In the genomic region with DNA sequence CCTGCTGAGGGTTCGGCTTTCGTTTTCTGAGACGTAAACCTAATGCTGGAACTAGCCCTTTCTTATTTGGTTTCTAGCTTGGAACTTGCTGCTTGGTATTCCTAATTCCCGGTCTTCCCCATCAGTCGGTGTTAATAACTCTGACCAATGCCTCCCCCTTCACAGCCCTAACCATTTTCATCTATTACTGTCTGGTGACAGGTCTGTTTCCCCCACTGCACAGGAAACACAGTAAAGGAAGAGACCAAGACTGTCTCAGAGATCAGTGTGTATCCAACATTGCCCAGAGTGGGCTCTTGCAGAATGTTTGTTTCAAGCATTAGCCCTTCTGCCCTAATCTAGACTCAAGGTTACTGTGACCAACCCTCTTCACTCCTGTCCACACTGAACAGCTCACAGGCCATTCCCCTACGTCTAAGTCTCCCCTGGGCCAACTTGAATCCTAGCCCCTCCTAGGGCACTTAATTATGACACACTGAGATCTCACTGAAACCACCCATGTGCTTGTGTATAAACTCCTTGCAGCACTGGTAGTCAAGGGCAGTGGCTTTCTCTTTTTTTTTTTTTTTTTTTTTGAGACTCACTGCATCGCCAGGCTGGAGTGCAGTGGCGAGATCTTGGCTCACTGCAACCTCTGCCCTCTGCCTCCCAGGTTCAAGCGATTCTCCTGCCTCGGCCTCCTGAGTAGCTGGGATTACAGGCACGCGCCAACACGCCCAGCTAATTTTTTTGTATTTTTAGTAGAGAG, we compare ENCODE assay signal across 8 cellular contexts. TPM values are rescaled to one million over a fixed set of nuclear protein-coding genes. Genes with fewer than 3 reads are reported as not detected.
DNase-seq lines count a peak whose midpoint lies in the region; ATAC-seq and TF ChIP-seq lines count a peak whose summit lies in the region.

No MANE protein-coding gene starts in this region.

- no peak overlapping the region for H3K4me3 ChIP-seq in CD8-positive, alpha-beta T cell (ENCODE audit: low read depth, low read length)
- H3K4me3 ChIP-seq in ectodermal cell (ENCODE audit: insufficient read depth, low read depth, low read length) (no peak overlapping the region), WERI-Rb-1 (ENCODE audit: low read depth, low read length) (no peak overlapping the region)

- peaks cover 26% of the 10 kb centered on the region for H3K4me1 ChIP-seq in CD8-positive, alpha-beta T cell (ENCODE audit: insufficient read depth, low read length)
- H3K4me1 ChIP-seq in ectodermal cell (ENCODE audit: control insufficient read depth, insufficient read depth, low read length) = peaks cover 8% of the 10 kb centered on the region

- DNase-seq in CD8-positive, alpha-beta T cell = no peak
- DNase-seq in NAMALWA (ENCODE audit: low spot score) (peak; percentile 28), osteocyte (ENCODE audit: extremely low spot score, unreplicated experiment) (no peak), foreskin melanocyte (no peak), WERI-Rb-1 (no peak), nucleus accumbens (lab: John Stamatoyannopoulos, UW) (no peak)
- DNase-seq in activated CD4-positive, alpha-beta T cell treated with anti-CD3 and anti-CD28 coated beads, Interleukin-2, amount 50 U/mL, for 1 hour = no peak

- peak overlapping the region; percentile 99 for H3K27ac Mint-ChIP-seq in CD8-positive, alpha-beta T cell
- peak overlapping the region; percentile 100 for H3K27ac Mint-ChIP-seq in osteocyte (ENCODE audit: unreplicated experiment)

- H3K4me1 Mint-ChIP-seq in CD8-positive, alpha-beta T cell (ENCODE audit: low read depth) = peaks cover 39% of the 10 kb centered on the region
- H3K4me1 Mint-ChIP-seq in osteocyte (ENCODE audit: unreplicated experiment) = peaks cover 25% of the 10 kb centered on the region

- H3K27me3 ChIP-seq in CD8-positive, alpha-beta T cell (ENCODE audit: insufficient read depth, low read length) = no peaks in the 10 kb centered on the region
- H3K27me3 ChIP-seq in ectodermal cell (ENCODE audit: control insufficient read depth, insufficient read depth, low read length, poor library complexity, severe bottlenecking) (no peaks in the 10 kb centered on the region), WERI-Rb-1 (ENCODE audit: insufficient read depth, low read depth, severe bottlenecking) (no peaks in the 10 kb centered on the region)

- H3K27ac ChIP-seq in CD8-positive, alpha-beta T cell (ENCODE audit: low read depth, low read length) = no peak overlapping the region
- peak overlapping the region; percentile 4 for H3K27ac ChIP-seq in ectodermal cell (ENCODE audit: insufficient read depth, low read depth, low read length, poor library complexity, severe bottlenecking)
- no peak overlapping the region; the same call in 1 of the 2 replicates for H3K27ac ChIP-seq in WERI-Rb-1

- TF ChIP-seq CTCF in CD8-positive, alpha-beta T cell (IDR thresholded peaks at IDR 0.05) = no peak
- TF ChIP-seq CTCF in osteocyte (IDR thresholded peaks at IDR 0.05) (no peak), WERI-Rb-1 (IDR thresholded peaks at IDR 0.05; ENCODE audit: low read depth, low read length) (no peak)

- CTCF ChIA-PET in CD8-positive, alpha-beta T cell (lab: Charles Lee) = interaction anchor here (0.8 kb wide), 1 partner anchor 122 kb away, joined by 4 read pairs; no protein-coding TSS in a partner anchor

- no peaks in the 10 kb centered on the region for H3K27me3 Mint-ChIP-seq in CD8-positive, alpha-beta T cell (ENCODE audit: low read depth)
- H3K27me3 Mint-ChIP-seq in osteocyte (ENCODE audit: unreplicated experiment) = no peaks in the 10 kb centered on the region

- peaks cover 19% of the 10 kb centered on the region for H3K36me3 Mint-ChIP-seq in CD8-positive, alpha-beta T cell
- no peaks in the 10 kb centered on the region for H3K36me3 Mint-ChIP-seq in osteocyte (ENCODE audit: unreplicated experiment)

- WGBS in ectodermal cell, 2 experiments = 93 to 96% methylated on average over 13 of the region's 13 CpGs

- H3K36me3 ChIP-seq in CD8-positive, alpha-beta T cell (ENCODE audit: insufficient read depth, low read length) = no peaks in the 10 kb centered on the region
- H3K36me3 ChIP-seq in ectodermal cell (ENCODE audit: control insufficient read depth, insufficient read depth, low read length) = no peaks in the 10 kb centered on the region
- H3K36me3 ChIP-seq in WERI-Rb-1 = peaks cover 4% of the 10 kb centered on the region; the same call in 1 of the 2 replicates

- intact Hi-C loops in CD8-positive, alpha-beta T cell (cut with DNase I, micrococcal nuclease) = loop anchor here (5.0 to 10.0 kb wide), 4 partner anchors 135 to 430 kb away; a partner anchor contains a TSS

- POLR2A ChIA-PET in CD8-positive, alpha-beta T cell (lab: Charles Lee) = interaction anchor here (0.6 to 0.7 kb wide), 3 partner anchors 79 to 1111 kb away, joined by 3 to 5 read pairs (median 3); no protein-coding TSS in a partner anchor

- ATAC-seq in CD8-positive, alpha-beta T cell = no peak

- H3K9me3 ChIP-seq in CD8-positive, alpha-beta T cell (ENCODE audit: low read length) = no peaks in the 10 kb centered on the region
- H3K9me3 ChIP-seq in ectodermal cell (ENCODE audit: control insufficient read depth, low read length) = no peaks in the 10 kb centered on the region
- H3K9me3 ChIP-seq in WERI-Rb-1 (ENCODE audit: severe bottlenecking) = no peaks in the 10 kb centered on the region

- no peaks in the 10 kb centered on the region for H3K9me3 Mint-ChIP-seq in CD8-positive, alpha-beta T cell
- H3K9me3 Mint-ChIP-seq in osteocyte (ENCODE audit: unreplicated experiment) = no peaks in the 10 kb centered on the region

- peak overlapping the region; percentile 40 for H3K4me3 Mint-ChIP-seq in CD8-positive, alpha-beta T cell
- H3K4me3 Mint-ChIP-seq in osteocyte (ENCODE audit: unreplicated experiment) = no peak overlapping the region

RNA-seq across cellular contexts. Expression of a gene that starts 1.7 kb away (rescaled TPM):
- 100 to 1,000 TPM; 289 to 292 TPM for total RNA-seq in CD8-positive, alpha-beta T cell
- 160 TPM for polyA plus RNA-seq in ectodermal cell (2013, experiment 1 of 4)
- 164 TPM for polyA plus RNA-seq in ectodermal cell (2013, experiment 2 of 4)
- 106 TPM for polyA plus RNA-seq in ectodermal cell (2013, experiment 3 of 4)
- 106 TPM for polyA plus RNA-seq in ectodermal cell (2013, experiment 4 of 4)
- total RNA-seq in osteocyte = 152 and 156 TPM in 2 replicates
